ENCODE assay signal across 26 cellular contexts in genomic region chr9:114515528-114515927, GRCh38.
"Had no signal": no experiment of that assay in that cellular context is flagged by ENCODE, and none has a peak within 500 bp of the region (broad histone marks: within the 10 kb centered on the region; RNA-seq: fewer than 3 reads in every experiment).

No MANE protein-coding gene starts in this region.

- H3K4me1 ChIP-seq: neural progenitor cell, psoas muscle, right lobe of liver, sigmoid colon, suprapubic skin, thyroid gland, upper lobe of right lung, uterus had no signal

- H3K9me3 ChIP-seq: neutrophil, psoas muscle, right lobe of liver, sigmoid colon, suprapubic skin, thoracic aorta, thyroid gland, transverse colon, upper lobe of right lung, uterus had no signal

- H3K27ac ChIP-seq: neural progenitor cell, neutrophil, parathyroid adenoma, psoas muscle, right lobe of liver, sigmoid colon, suprapubic skin, thoracic aorta, thyroid gland, transverse colon, upper lobe of right lung, uterus had no signal

- DNase-seq: naive thymus-derived CD4-positive, alpha-beta T cell; natural killer cell; nucleus accumbens; psoas muscle; right cardiac atrium; right lobe of liver; sigmoid colon; small intestine; stimulated activated CD4-positive, alpha-beta T cell treated with anti-CD3 and anti-CD28 coated beads, Interleukin-12 subunit alpha, Interleukin-12 subunit beta, amount 100 ng/mL, for 4 hours; stimulated activated CD4-positive, alpha-beta T cell treated with anti-CD3 and anti-CD28 coated beads, Interleukin-1b, Interleukin-23, amount 100 ng/mL, for 48 hours; stimulated activated CD4-positive, alpha-beta T cell treated with anti-CD3 and anti-CD28 coated beads, Interleukin-4, amount 100 ng/mL, for 1 hour; stimulated activated CD4-positive, alpha-beta T cell treated with anti-CD3 and anti-CD28 coated beads, Interleukin-4, amount 100 ng/mL, for 4 hours; stimulated activated CD8-positive, alpha-beta memory T cell treated with anti-CD3 and anti-CD28 coated beads, Interleukin-4, amount 100 ng/mL, for 48 hours; stimulated activated naive CD4-positive, alpha-beta T cell; stimulated activated naive CD8-positive, alpha-beta T cell treated with anti-CD3 and anti-CD28 coated beads, Interleukin-15, amount 100 ng/mL, for 72 hours; stimulated activated naive CD8-positive, alpha-beta T cell treated with anti-CD3 and anti-CD28 coated beads, Interleukin-15, Interleukin-2, amounts not matched to agents 100 U/mL and 50 U/mL, for 24 hours; substantia nigra; thyroid gland; transverse colon; upper lobe of right lung; uterus had no signal

- H3K36me3 ChIP-seq: neural progenitor cell, neutrophil, right lobe of liver, sigmoid colon, suprapubic skin, thoracic aorta, thyroid gland, transverse colon, upper lobe of right lung, uterus had no signal

- H3K4me2 ChIP-seq: neural progenitor cell had no signal

- H2AFZ ChIP-seq: neural progenitor cell, parathyroid adenoma had no signal

- H3K4me3 ChIP-seq: neural progenitor cell, psoas muscle, right lobe of liver, sigmoid colon, suprapubic skin, thoracic aorta, thyroid gland, transverse colon, upper lobe of right lung, uterus had no signal

- H3K27me3 ChIP-seq: right lobe of liver, sigmoid colon, suprapubic skin, thyroid gland, transverse colon, uterus had no signal

- H3K9ac ChIP-seq: neural progenitor cell, parathyroid adenoma had no signal
